8 cellular contexts compared by ENCODE assay signal in the genomic region with DNA sequence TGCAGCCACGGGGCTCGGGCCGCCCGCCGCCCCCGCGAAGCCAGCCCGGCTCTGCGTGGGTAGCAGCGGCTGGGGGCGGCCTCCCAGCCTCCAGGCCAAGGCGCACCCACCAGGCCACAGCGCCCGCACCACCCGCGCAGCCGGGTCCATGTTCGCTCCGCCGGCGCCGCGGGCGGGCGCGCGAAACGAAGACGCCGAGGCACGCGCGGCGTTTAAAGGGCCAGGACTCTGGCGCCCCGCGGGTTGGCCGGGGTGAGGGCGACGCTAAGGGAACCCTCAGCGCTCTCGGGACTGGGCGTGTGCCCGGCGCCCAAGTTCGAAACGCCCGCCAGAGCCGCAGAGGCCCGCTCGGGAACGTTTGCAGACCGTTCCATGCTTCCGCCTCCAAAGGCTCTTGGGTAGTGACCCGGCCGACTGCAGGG. TPM values are rescaled to one million over a fixed set of nuclear protein-coding genes. Genes with fewer than 3 reads are reported as not detected.
DNase-seq lines count a peak whose midpoint lies in the region; ATAC-seq, FAIRE-seq and TF ChIP-seq lines count a peak whose summit lies in the region.

A gene (minus strand): TSS at position 162 of the 422 bp plus-strand sequence. CDS start 12 bp downstream, at position 150.

- peak within 1 kb of the TSS; percentile 89 to 96 for H3K27ac ChIP-seq in coronary artery

- peak within 1 kb of the TSS; percentile 100 for H3K4me3 ChIP-seq in coronary artery

- ATAC-seq in HG03025 (IDR thresholded peaks at IDR 0.05; ENCODE audit: low FRiP score, unreplicated experiment), result peak; percentile 44

- no peak for TF ChIP-seq CTCF in coronary artery (IDR thresholded peaks at IDR 0.05)

- DNase-seq in A172 (ENCODE audit: low spot score) (peak; percentile 66), GM18507 (ENCODE audit: extremely low spot score, insufficient read length, low read depth) (peak; percentile 56), NCI-H2227 treated with DMSO at 0.1 percent for 48 hours (lab: John Stamatoyannopoulos, UW) (peak; percentile 25), coronary artery (ENCODE audit: low spot score) (peak; percentile 86), left kidney (ENCODE audit: low read depth, low spot score) (peak; percentile 96)
- DNase-seq in activated CD4-positive, alpha-beta T cell treated with anti-CD3 and anti-CD28 coated beads for 48 hours, result peak; percentile 84
- DNase-seq in stimulated activated CD4-positive, alpha-beta T cell treated with anti-CD3 and anti-CD28 coated beads, Interleukin-1b, Interleukin-23, amount 100 ng/mL, for 48 hours, result peak; percentile 75

- peak; percentile 21 for FAIRE-seq in GM18507 (lab: Jason Lieb, UNC)

RNA-seq across cellular contexts. Expression of the gene that starts here (rescaled TPM):
- 84.2 and 87.7 TPM in 2 replicates for total RNA-seq in A172 (2014; rRNA removed; shearing (Covaris generic))

Comparison
In these comparisons a context has a peak if more than half of its experiments do, and no peak if none do; other contexts are left out.
1. Peak in every context shown above with its lines: DNase-seq, ATAC-seq, H3K4me3 ChIP-seq and H3K27ac ChIP-seq.
2. DNase-seq: peak in every context shown above with its lines; median percentile 96 in left kidney; 86 in coronary artery; 84 in activated CD4-positive, alpha-beta T cell treated with anti-CD3 and anti-CD28 coated beads for 48 hours; 75 in stimulated activated CD4-positive, alpha-beta T cell treated with anti-CD3 and anti-CD28 coated beads, Interleukin-1b, Interleukin-23, amount 100 ng/mL, for 48 hours; 66 in A172; 56 in GM18507; 25 in NCI-H2227 treated with DMSO at 0.1 percent for 48 hours.